Comparison of ENCODE assay signal across 14 cellular contexts in the genomic region with DNA sequence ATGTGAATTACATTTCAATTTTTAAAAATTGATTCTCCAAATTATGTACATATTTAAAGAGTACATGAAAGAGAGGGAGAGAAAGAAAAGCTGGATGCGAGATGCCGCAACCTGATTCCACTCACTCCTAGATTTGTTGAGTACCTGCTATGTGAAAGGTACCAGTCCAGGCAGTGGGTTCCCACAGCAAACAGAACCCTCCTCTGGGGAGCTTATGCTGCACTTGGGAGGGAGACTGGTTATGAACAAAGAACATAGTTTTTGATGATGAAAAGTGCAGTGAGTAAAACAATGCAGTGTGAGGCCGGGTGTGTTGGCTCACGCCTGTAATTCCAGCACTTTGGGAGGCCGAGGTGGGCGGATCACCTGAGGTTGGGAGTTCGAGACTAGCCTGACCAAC. TPM values are rescaled to one million over a fixed set of nuclear protein-coding genes. Genes with fewer than 3 reads are reported as not detected.
DNase-seq lines count a peak whose midpoint lies in the region; ATAC-seq, FAIRE-seq and TF ChIP-seq lines count a peak whose summit lies in the region.
"Had no signal": no experiment of that assay in that cellular context is flagged by ENCODE, and none has a peak within 500 bp of the region (broad histone marks: within the 10 kb centered on the region; RNA-seq: fewer than 3 reads in every experiment).

No MANE protein-coding gene starts in this region.

- peaks cover 4 to 93% of the 10 kb centered on the region in 2 experiments; a peak in 2 of 4 replicates for H3K79me2 ChIP-seq in H1 (ENCODE audit: control insufficient read depth in 1 of 2, insufficient read depth in 2 of 2, low read length in 2 of 2)

- H2BK15ac ChIP-seq in H1 (ENCODE audit: low read length): no peak overlapping the region
- H2BK15ac ChIP-seq in neuronal stem cell (ENCODE audit: low read length): no peak overlapping the region

- H3K4me1 ChIP-seq in left ventricle myocardium inferior (peaks cover 100% of the 10 kb centered on the region), H1 (replicated peaks in 1 of 4; ENCODE audit: control insufficient read depth in 3 of 4, insufficient read depth in 4 of 4, low read length in 3 of 4) (peaks cover 10 to 33% (median 20%) of the 10 kb centered on the region in 4 experiments), neuronal stem cell (ENCODE audit: control insufficient read depth in 2 of 2, insufficient read depth in 1 of 2, low read depth in 1 of 2, low read length in 2 of 2) (peaks cover 29 to 36% of the 10 kb centered on the region in 2 donors), aorta (ENCODE audit: control insufficient read depth in 1 of 2, insufficient read depth in 2 of 2, low read length in 2 of 2) (peaks cover 0 to 3% of the 10 kb centered on the region in 2 donors)

- H2AK5ac ChIP-seq in H1 (ENCODE audit: low read depth, low read length): no peak overlapping the region; the same call in 1 of the 2 replicates
- H2AK5ac ChIP-seq in neuronal stem cell (ENCODE audit: low read depth, low read length): no peak overlapping the region

- no peak for FAIRE-seq in H1 (lab: Jason Lieb, UNC)

- DNase-seq in left ventricle myocardium inferior (no peak), cardiac septum (ENCODE audit: low spot score) (no peak), H1 (ENCODE audit: low read depth in 1 of 2, low spot score in 2 of 2) (no peak), neuronal stem cell (ENCODE audit: low spot score) (no peak), aorta (no peak), AG20443 (ENCODE audit: low spot score) (no peak)
- DNase-seq in NK-92 treated with Interleukin-12 subunit alpha and Interleukin-12 subunit beta, amount 100 ng/mL, for 24 hours (lab: John Stamatoyannopoulos, UW): no peak
- DNase-seq: activated CD4-positive, alpha-beta T cell treated with anti-CD3 and anti-CD28 coated beads, Interleukin-2, amount 50 U/mL, for 1 hour; activated naive CD8-positive, alpha-beta T cell treated with anti-CD3 and anti-CD28 coated beads for 36 hours; GOT3; posterior cingulate gyrus; SJCRH30 had no signal

- H3K79me1 ChIP-seq in H1 (ENCODE audit: low read depth, low read length): peaks cover 21% of the 10 kb centered on the region
- peaks cover 8% of the 10 kb centered on the region for H3K79me1 ChIP-seq in neuronal stem cell (ENCODE audit: low read depth, low read length)

- no peak for TF ChIP-seq RAD21 in H1 (IDR thresholded peaks at IDR 0.05 in 1 of 2, conservative IDR thresholded peaks at IDR 0.05 in 1 of 2; ENCODE audit: low read depth in 2 of 2, low read length in 2 of 2)

- H4K5ac ChIP-seq in H1 (ENCODE audit: insufficient read length, low read depth, low read length): no peak overlapping the region

- H3K23me2 ChIP-seq in H1 (ENCODE audit: low read depth, low read length): no peaks in the 10 kb centered on the region

- CTCF ChIA-PET in H1 (lab: Charles Lee; ENCODE audit: partially characterized antibody): interaction anchor here (0.7 to 5.6 kb wide), 5 partner anchors 8 to 55 kb away, joined by 3 to 32 read pairs (median 5); no protein-coding TSS in a partner anchor

- no peak overlapping the region for H2AFZ ChIP-seq in H1 (ENCODE audit: low read length)
- H2AFZ ChIP-seq in neuronal stem cell (ENCODE audit: low read length): no peak overlapping the region

- TF ChIP-seq CTCF in left ventricle myocardium inferior (IDR thresholded peaks at IDR 0.05; ENCODE audit: borderline replicate concordance): no peak
- TF ChIP-seq CTCF in H1 (IDR thresholded peaks at IDR 0.05; ENCODE audit: control extremely low read depth in 1 of 3, insufficient read depth in 1 of 3, low read depth in 1 of 3, low read length in 3 of 3): no peak

- 81% methylated on average over 7 of the region's 7 CpGs; no CpG with 5 or more reads in 1 of the 2 experiments for WGBS in H1 (ENCODE audit: extremely low coverage in 1 of 2, insufficient coverage in 1 of 2, insufficient read length in 1 of 2, insufficient replicate concordance in 2 of 2, low coverage in 1 of 2, low lambda C conversion rate in 2 of 2, missing lambda C conversion rate in 1 of 2), 2 experiments
- WGBS in neuronal stem cell (ENCODE audit: extremely low coverage in 2 of 2, insufficient read length in 2 of 2, insufficient replicate concordance in 1 of 2), 2 donors: no CpG with 5 or more reads among the region's 7 CpGs
- 46 to 48% methylated on average over 7 of the region's 7 CpGs for WGBS in aorta, 2 donors

- H3K14ac ChIP-seq in H1 (ENCODE audit: insufficient read length) (no peak overlapping the region), neuronal stem cell (ENCODE audit: low read length) (no peak overlapping the region)

- H2BK120ac ChIP-seq in H1 (replicated peaks; ENCODE audit: low read depth, low read length) (no peak overlapping the region), neuronal stem cell (ENCODE audit: low read depth, low read length) (no peak overlapping the region)

- H3K56ac ChIP-seq in H1 (replicated peaks; ENCODE audit: insufficient read length, low read depth, low read length): no peak overlapping the region

- H3K27ac ChIP-seq in left ventricle myocardium inferior (replicated peaks): peak overlapping the region; percentile 91
- H3K27ac ChIP-seq in H1 (ENCODE audit: low read depth, low read length): no peak overlapping the region
- peak overlapping the region; percentile 47 for H3K27ac ChIP-seq in neuronal stem cell (replicated peaks; ENCODE audit: low read length)
- peak overlapping the region; percentile 94 for H3K27ac ChIP-seq in aorta (ENCODE audit: low read depth in 1 of 2, low read length in 2 of 2)
- H3K27ac ChIP-seq: SJCRH30 had no signal

- no peak overlapping the region for H2BK20ac ChIP-seq in H1 (ENCODE audit: low read length)

- POLR2A ChIA-PET in H1 (lab: Charles Lee; ENCODE audit: partially characterized antibody): interaction anchor here (0.7 to 23.4 kb wide), 10 partner anchors 9 to 56 kb away, joined by 3 to 495 read pairs (median 8); a partner anchor contains a TSS

- H2BK5ac ChIP-seq in H1 (ENCODE audit: low read depth, low read length) (0 out of 2 replicates have a peak overlapping the region, but pooled peaks have one; percentile 32), neuronal stem cell (ENCODE audit: low read length) (no peak overlapping the region)

- no peak overlapping the region; the same call in 1 of the 2 replicates for H2BK12ac ChIP-seq in H1 (ENCODE audit: low read depth, low read length)
- no peak overlapping the region for H2BK12ac ChIP-seq in neuronal stem cell (ENCODE audit: low read length)

- no peak overlapping the region for H3K18ac ChIP-seq in H1 (ENCODE audit: extremely low read depth, low read length)
- H3K18ac ChIP-seq in neuronal stem cell (ENCODE audit: low read length): no peak overlapping the region

- H4K91ac ChIP-seq in H1 (replicated peaks; ENCODE audit: insufficient read length, low read length) (peak overlapping the region; percentile 82), neuronal stem cell (ENCODE audit: low read depth, low read length, poor library complexity) (no peak overlapping the region)

- H3K9me3 ChIP-seq in left ventricle myocardium inferior (replicated peaks): no peaks in the 10 kb centered on the region
- H3K9me3 ChIP-seq in H1 (ENCODE audit: insufficient read depth in 2 of 2, low read depth in 1 of 2, low read length in 1 of 2): no peaks in the 10 kb centered on the region
- H3K9me3 ChIP-seq in neuronal stem cell (replicated peaks in 1 of 2; ENCODE audit: control insufficient read depth in 2 of 2, insufficient read depth in 1 of 2, low read depth in 1 of 2, low read length in 2 of 2): peaks cover 0 to 3% of the 10 kb centered on the region in 2 donors
- H3K9me3 ChIP-seq in aorta (ENCODE audit: control insufficient read depth, low read length): no peaks in the 10 kb centered on the region
- H3K9me3 ChIP-seq: SJCRH30 had no signal

- peaks cover 0 to 12% of the 10 kb centered on the region in 2 experiments for H4K20me1 ChIP-seq in H1 (replicated peaks in 1 of 2; ENCODE audit: control insufficient read depth in 1 of 2, insufficient read depth in 2 of 2, low read length in 2 of 2)

- TF ChIP-seq EP300 in H1 (IDR thresholded peaks at IDR 0.05; ENCODE audit: borderline replicate concordance in 1 of 2, low read depth in 2 of 2, low read length in 2 of 2): no peak

- H3K9ac ChIP-seq in H1 (replicated peaks in 1 of 4; ENCODE audit: extremely low read depth in 1 of 4, low read depth in 3 of 4, low read length in 3 of 4) (no peak overlapping the region), neuronal stem cell (ENCODE audit: low read depth, low read length, poor library complexity) (no peak overlapping the region)

- H3K27me3 ChIP-seq in left ventricle myocardium inferior (ENCODE audit: low read depth) (no peaks in the 10 kb centered on the region), H1 (replicated peaks in 1 of 4; ENCODE audit: control insufficient read depth in 3 of 4, extremely low read depth in 1 of 4, insufficient read depth in 3 of 4, low read length in 3 of 4) (no peaks in the 10 kb centered on the region), neuronal stem cell (ENCODE audit: control insufficient read depth in 3 of 3, insufficient read depth in 3 of 3, low read depth in 1 of 3, low read length in 3 of 3) (no peaks in the 10 kb centered on the region), aorta (ENCODE audit: control insufficient read depth in 1 of 2, insufficient read depth in 2 of 2, low read length in 1 of 2) (no peaks in the 10 kb centered on the region)
- H3K27me3 ChIP-seq: SJCRH30 had no signal

- no peak for TF ChIP-seq POLR2A in H1 (IDR thresholded peaks at IDR 0.05; ENCODE audit: control extremely low read depth in 1 of 2, low read depth in 2 of 2, low read length in 2 of 2)

- H3K4ac ChIP-seq in H1 (replicated peaks; ENCODE audit: insufficient read length, low read depth, low read length) (no peak overlapping the region), neuronal stem cell (ENCODE audit: low read length) (no peak overlapping the region)

- H4K8ac ChIP-seq in H1 (ENCODE audit: extremely low read depth, insufficient read depth, low read length) (no peak overlapping the region), neuronal stem cell (ENCODE audit: low read depth, low read length) (no peak overlapping the region)

- ATAC-seq in aorta (ENCODE audit: low FRiP score): no peak
- no peak for ATAC-seq in HG03432 (IDR thresholded peaks at IDR 0.05; ENCODE audit: unreplicated experiment)

- intact Hi-C loops in left ventricle myocardium inferior (cut with micrococcal nuclease) (no loop called here), cardiac septum (cut with DNase I) (loop anchor here (2.0 kb wide), 1 partner anchor 40 kb away; no protein-coding TSS in a partner anchor), aorta (cut with DNase I) (no loop called here)

- H3K4me2 ChIP-seq in H1 (ENCODE audit: insufficient read depth in 1 of 2, low read depth in 2 of 2, low read length in 2 of 2) (no peak overlapping the region), neuronal stem cell (ENCODE audit: insufficient read depth, low read length, poor library complexity, severe bottlenecking) (no peak overlapping the region)

- H3K4me3 ChIP-seq in left ventricle myocardium inferior (no peak overlapping the region), H1 (ENCODE audit: extremely low read depth in 1 of 4, insufficient read depth in 2 of 4, low read depth in 3 of 4, low read length in 4 of 4) (no peak overlapping the region), neuronal stem cell (ENCODE audit: low read length in 2 of 2) (no peak overlapping the region), aorta (ENCODE audit: low read length in 2 of 2) (no peak overlapping the region)
- H3K4me3 ChIP-seq: SJCRH30 had no signal

- H3K36me3 ChIP-seq in left ventricle myocardium inferior: peaks cover 5% of the 10 kb centered on the region
- H3K36me3 ChIP-seq in H1 (ENCODE audit: control insufficient read depth in 2 of 4, insufficient read depth in 4 of 4, low read length in 3 of 4): peaks cover 0 to under 1% (median 0%) of the 10 kb centered on the region in 4 experiments; a peak in 1 of 8 replicates
- peaks cover 2 to 50% of the 10 kb centered on the region in 2 donors for H3K36me3 ChIP-seq in neuronal stem cell (replicated peaks in 1 of 2; ENCODE audit: control insufficient read depth in 2 of 2, insufficient read depth in 2 of 2, low read length in 2 of 2)
- H3K36me3 ChIP-seq in aorta (ENCODE audit: control insufficient read depth in 1 of 2, insufficient read depth in 2 of 2, low read length in 1 of 2): no peaks in the 10 kb centered on the region

- H3K23ac ChIP-seq in H1 (ENCODE audit: insufficient read length) (no peak overlapping the region), neuronal stem cell (ENCODE audit: low read depth, low read length, poor library complexity) (no peak overlapping the region)

RNA-seq across cellular contexts. Expression of a gene that starts 43.4 kb away (rescaled TPM):
- 111 TPM for total RNA-seq in left ventricle myocardium inferior
- 190 TPM for total RNA-seq in cardiac septum
- 520 and 530 TPM in 2 replicates for total RNA-seq in H1 (2021; fragmentation: NEBNext Ultra II Directional; extraction: Animal tissue kit (Norgen Biotek cat#: 25700))
- 211 and 281 TPM in 2 replicates for polyA plus RNA-seq in H1 (2011; rRNA removed)
- 223 TPM for polyA plus RNA-seq in H1 (2011; cell fraction: cytosol; rRNA removed)
- polyA plus RNA-seq in H1 (2011; cell fraction: nucleus; rRNA removed): 1,059 TPM
- polyA plus RNA-seq in H1 (2012, experiment 1 of 2): 374 to 504 TPM (median 451 TPM) in 4 replicates
- polyA plus RNA-seq in H1 (2012, experiment 2 of 2): 171 TPM
- 279 TPM for polyA plus RNA-seq in H1 (2013, experiment 1 of 2)
- polyA plus RNA-seq in H1 (2013, experiment 2 of 2): 254 TPM
- polyA minus RNA-seq in H1 (2011; rRNA and poly(A)+ RNA removed): 190 and 202 TPM in 2 replicates
- polyA minus RNA-seq in H1 (2011; cell fraction: cytosol; rRNA and poly(A)+ RNA removed): 103 TPM
- polyA minus RNA-seq in H1 (2011; cell fraction: nucleus; rRNA and poly(A)+ RNA removed): 171 TPM
- 205 TPM for polyA plus RNA-seq in neuronal stem cell (2013, experiment 1 of 2)
- polyA plus RNA-seq in neuronal stem cell (2013, experiment 2 of 2): 200 TPM
- 1,000 to 10,000 TPM in 1 of 2 donors, 100 to 1,000 TPM in 1; 794 to 1,985 TPM for total RNA-seq in aorta
- 100 to 1,000 TPM; 111 to 163 TPM for polyA plus RNA-seq in aorta

RNA-seq across cellular contexts. Expression of a gene that starts 53.4 kb away (rescaled TPM):
- total RNA-seq in left ventricle myocardium inferior (0.22 TPM), cardiac septum (1.7 TPM), aorta (1 to 10 TPM; 1.9 to 2.8 TPM)
- total RNA-seq in H1 (2021; fragmentation: NEBNext Ultra II Directional; extraction: Animal tissue kit (Norgen Biotek cat#: 25700)): 7.9 and 8.8 TPM in 2 replicates
- polyA plus RNA-seq in H1 (2011; rRNA removed) (20.0 and 25.9 TPM in 2 replicates), aorta (1 to 10 TPM; 1.0 to 4.5 TPM)
- polyA plus RNA-seq in H1 (2011; cell fraction: cytosol; rRNA removed): 16.5 TPM
- polyA plus RNA-seq in H1 (2011; cell fraction: nucleus; rRNA removed): 58.9 TPM
- 4.8 to 13.3 TPM (median 8.3 TPM) in 4 replicates for polyA plus RNA-seq in H1 (2012, experiment 1 of 2)
- polyA plus RNA-seq in H1 (2012, experiment 2 of 2): 4.3 TPM
- polyA plus RNA-seq in H1 (2013, experiment 1 of 2): 13.2 TPM
- polyA plus RNA-seq in H1 (2013, experiment 2 of 2): 11.1 TPM
- 3.7 and 5.0 TPM in 2 replicates for polyA minus RNA-seq in H1 (2011; rRNA and poly(A)+ RNA removed)
- 6.4 TPM for polyA minus RNA-seq in H1 (2011; cell fraction: cytosol; rRNA and poly(A)+ RNA removed)
- polyA minus RNA-seq in H1 (2011; cell fraction: nucleus; rRNA and poly(A)+ RNA removed): 10.9 TPM
- 5.6 TPM for polyA plus RNA-seq in neuronal stem cell (2013, experiment 1 of 2)
- polyA plus RNA-seq in neuronal stem cell (2013, experiment 2 of 2): 5.2 TPM
- total RNA-seq: LHCN-M2, SJCRH30 had no signal
